In the genomic region with DNA sequence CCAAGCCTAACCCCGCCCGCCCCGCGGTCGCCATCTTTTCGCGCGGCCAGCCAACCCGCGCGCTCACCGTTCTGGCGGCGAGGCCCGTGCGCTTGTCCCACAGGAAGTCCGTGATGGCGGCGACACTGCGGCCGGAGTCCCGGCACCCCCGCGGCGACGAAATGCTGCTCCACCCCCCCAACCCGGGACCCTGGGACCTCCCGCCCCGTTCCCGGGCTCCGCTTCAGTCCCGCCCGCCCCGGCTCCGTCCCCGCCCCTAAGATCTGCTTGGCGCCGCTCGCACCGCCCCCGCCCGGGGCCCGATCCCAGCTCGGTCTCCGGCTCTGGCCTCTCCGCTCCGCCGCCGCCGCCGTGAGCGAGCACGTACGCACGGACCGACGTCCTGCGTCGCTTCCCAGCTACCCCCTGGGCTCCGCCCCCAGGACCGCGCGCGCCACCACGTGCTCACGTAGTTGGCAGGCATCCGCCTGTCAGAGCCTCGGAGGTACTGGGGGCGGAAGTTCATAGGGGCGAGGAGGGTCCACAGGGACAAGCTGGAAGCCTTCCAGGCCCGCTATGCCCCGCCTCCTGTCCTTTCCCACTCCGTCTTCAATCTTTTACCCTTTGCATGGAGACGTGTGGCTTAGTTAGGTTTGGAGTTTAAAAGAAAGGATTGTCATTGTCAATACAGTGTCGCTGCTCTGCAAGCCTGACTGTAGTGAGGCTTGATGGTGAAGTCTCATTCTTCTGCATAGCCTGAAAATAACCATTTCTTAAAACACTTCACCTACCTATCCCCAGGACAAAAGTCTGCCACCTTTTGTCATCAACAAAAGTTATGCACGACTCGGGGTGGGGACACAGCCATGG, we compare ENCODE assay signal across 1 cellular context.
A peak's percentile ranks its signal among the peaks of the same experiment; 100 is the strongest.
TF ChIP-seq lines count a peak whose summit lies in the region.

A gene (minus strand): TSS at position 371 of the 849 bp plus-strand sequence. CDS start 2,527 bp downstream, outside the sequence.

TF ChIP-seq in HEK293, 187 proteins besides CTCF, POLR2A, EP300 and RAD21 (continued from another document):
- TF ChIP-seq, protein P1, sequence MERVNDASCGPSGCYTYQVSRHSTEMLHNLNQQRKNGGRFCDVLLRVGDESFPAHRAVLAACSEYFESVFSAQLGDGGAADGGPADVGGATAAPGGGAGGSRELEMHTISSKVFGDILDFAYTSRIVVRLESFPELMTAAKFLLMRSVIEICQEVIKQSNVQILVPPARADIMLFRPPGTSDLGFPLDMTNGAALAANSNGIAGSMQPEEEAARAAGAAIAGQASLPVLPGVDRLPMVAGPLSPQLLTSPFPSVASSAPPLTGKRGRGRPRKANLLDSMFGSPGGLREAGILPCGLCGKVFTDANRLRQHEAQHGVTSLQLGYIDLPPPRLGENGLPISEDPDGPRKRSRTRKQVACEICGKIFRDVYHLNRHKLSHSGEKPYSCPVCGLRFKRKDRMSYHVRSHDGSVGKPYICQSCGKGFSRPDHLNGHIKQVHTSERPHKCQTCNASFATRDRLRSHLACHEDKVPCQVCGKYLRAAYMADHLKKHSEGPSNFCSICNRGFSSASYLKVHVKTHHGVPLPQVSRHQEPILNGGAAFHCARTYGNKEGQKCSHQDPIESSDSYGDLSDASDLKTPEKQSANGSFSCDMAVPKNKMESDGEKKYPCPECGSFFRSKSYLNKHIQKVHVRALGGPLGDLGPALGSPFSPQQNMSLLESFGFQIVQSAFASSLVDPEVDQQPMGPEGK (tag by site-specific recombination; IDR thresholded peaks at IDR 0.05): peak; percentile 82
- TF ChIP-seq, protein P2, sequence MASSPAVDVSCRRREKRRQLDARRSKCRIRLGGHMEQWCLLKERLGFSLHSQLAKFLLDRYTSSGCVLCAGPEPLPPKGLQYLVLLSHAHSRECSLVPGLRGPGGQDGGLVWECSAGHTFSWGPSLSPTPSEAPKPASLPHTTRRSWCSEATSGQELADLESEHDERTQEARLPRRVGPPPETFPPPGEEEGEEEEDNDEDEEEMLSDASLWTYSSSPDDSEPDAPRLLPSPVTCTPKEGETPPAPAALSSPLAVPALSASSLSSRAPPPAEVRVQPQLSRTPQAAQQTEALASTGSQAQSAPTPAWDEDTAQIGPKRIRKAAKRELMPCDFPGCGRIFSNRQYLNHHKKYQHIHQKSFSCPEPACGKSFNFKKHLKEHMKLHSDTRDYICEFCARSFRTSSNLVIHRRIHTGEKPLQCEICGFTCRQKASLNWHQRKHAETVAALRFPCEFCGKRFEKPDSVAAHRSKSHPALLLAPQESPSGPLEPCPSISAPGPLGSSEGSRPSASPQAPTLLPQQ (tag by site-specific recombination; IDR thresholded peaks at IDR 0.05): peak; percentile 98
- TF ChIP-seq ZFP37 (tag by site-specific recombination; IDR thresholded peaks at IDR 0.05) (0 out of 2 replicates have a peak, but pooled peaks have one; percentile 3), ZFP3 (tag by site-specific recombination; IDR thresholded peaks at IDR 0.05; ENCODE audit: low read depth) (no peak), KLF9 (tag by site-specific recombination; IDR thresholded peaks at IDR 0.05; ENCODE audit: low read depth) (peak; percentile 69), PRDM1 (tag by site-specific recombination; IDR thresholded peaks at IDR 0.05) (no peak), SALL2 (tag by site-specific recombination; IDR thresholded peaks at IDR 0.05; ENCODE audit: borderline replicate concordance) (no peak), SP2 (tag by site-specific recombination; IDR thresholded peaks at IDR 0.05) (peak; percentile 83), ZNF138 (tag by site-specific recombination; IDR thresholded peaks at IDR 0.05; ENCODE audit: borderline replicate concordance) (no peak), ZXDB (tag by site-specific recombination; IDR thresholded peaks at IDR 0.05) (peak; percentile 66; the same call in 1 of the 2 replicates), ZBTB48 (tag by site-specific recombination; IDR thresholded peaks at IDR 0.05) (0 out of 2 replicates have a peak, but pooled peaks have one; percentile 2), ZNF133 (tag by site-specific recombination; IDR thresholded peaks at IDR 0.05) (no peak), HOXA7 (CRISPR knock-in tag; IDR thresholded peaks at IDR 0.05; ENCODE audit: borderline replicate concordance) (no peak), EGR2 (tag by site-specific recombination; IDR thresholded peaks at IDR 0.05; ENCODE audit: low read depth) (no peak), ZNF670 (tag by site-specific recombination; IDR thresholded peaks at IDR 0.05; ENCODE audit: low read depth) (no peak), ZBTB20 (tag by site-specific recombination; IDR thresholded peaks at IDR 0.05) (peak; percentile 94), ZNF654 (tag by site-specific recombination; IDR thresholded peaks at IDR 0.05; ENCODE audit: low read depth) (no peak), ZNF394 (tag by site-specific recombination; IDR thresholded peaks at IDR 0.05; ENCODE audit: borderline replicate concordance) (peak; percentile 82), SP3 (tag by site-specific recombination; IDR thresholded peaks at IDR 0.05) (peak; percentile 86), GLIS2 (tag by site-specific recombination; IDR thresholded peaks at IDR 0.05) (peak; percentile 100), ZFP69B (tag by site-specific recombination; IDR thresholded peaks at IDR 0.05) (peak; percentile 95), ZNF211 (tag by site-specific recombination; IDR thresholded peaks at IDR 0.05; ENCODE audit: low read depth) (no peak), SCRT2 (tag by site-specific recombination; IDR thresholded peaks at IDR 0.05) (no peak; the same call in none of the 2 replicates), ZNF596 (tag by site-specific recombination; IDR thresholded peaks at IDR 0.05) (no peak), ZSCAN16 (tag by site-specific recombination; IDR thresholded peaks at IDR 0.05) (no peak), ZNF629 (tag by site-specific recombination; IDR thresholded peaks at IDR 0.05) (peak; percentile 59; the same call in 1 of the 2 replicates), ZNF155 (tag by site-specific recombination; IDR thresholded peaks at IDR 0.05) (no peak), GLI4 (tag by site-specific recombination; IDR thresholded peaks at IDR 0.05) (no peak; the same call in 1 of the 2 replicates)
- TF ChIP-seq, protein P3, sequence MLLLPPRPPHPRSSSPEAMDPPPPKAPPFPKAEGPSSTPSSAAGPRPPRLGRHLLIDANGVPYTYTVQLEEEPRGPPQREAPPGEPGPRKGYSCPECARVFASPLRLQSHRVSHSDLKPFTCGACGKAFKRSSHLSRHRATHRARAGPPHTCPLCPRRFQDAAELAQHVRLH (tag by site-specific recombination; IDR thresholded peaks at IDR 0.05): peak; percentile 90
- TF ChIP-seq, protein P4, sequence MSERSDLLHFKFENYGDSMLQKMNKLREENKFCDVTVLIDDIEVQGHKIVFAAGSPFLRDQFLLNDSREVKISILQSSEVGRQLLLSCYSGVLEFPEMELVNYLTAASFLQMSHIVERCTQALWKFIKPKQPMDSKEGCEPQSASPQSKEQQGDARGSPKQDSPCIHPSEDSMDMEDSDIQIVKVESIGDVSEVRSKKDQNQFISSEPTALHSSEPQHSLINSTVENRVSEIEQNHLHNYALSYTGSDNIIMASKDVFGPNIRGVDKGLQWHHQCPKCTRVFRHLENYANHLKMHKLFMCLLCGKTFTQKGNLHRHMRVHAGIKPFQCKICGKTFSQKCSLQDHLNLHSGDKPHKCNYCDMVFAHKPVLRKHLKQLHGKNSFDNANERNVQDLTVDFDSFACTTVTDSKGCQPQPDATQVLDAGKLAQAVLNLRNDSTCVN (tag by site-specific recombination; optimal IDR thresholded peaks at IDR 0.05): peak; percentile 95
- TF ChIP-seq, protein P5, sequence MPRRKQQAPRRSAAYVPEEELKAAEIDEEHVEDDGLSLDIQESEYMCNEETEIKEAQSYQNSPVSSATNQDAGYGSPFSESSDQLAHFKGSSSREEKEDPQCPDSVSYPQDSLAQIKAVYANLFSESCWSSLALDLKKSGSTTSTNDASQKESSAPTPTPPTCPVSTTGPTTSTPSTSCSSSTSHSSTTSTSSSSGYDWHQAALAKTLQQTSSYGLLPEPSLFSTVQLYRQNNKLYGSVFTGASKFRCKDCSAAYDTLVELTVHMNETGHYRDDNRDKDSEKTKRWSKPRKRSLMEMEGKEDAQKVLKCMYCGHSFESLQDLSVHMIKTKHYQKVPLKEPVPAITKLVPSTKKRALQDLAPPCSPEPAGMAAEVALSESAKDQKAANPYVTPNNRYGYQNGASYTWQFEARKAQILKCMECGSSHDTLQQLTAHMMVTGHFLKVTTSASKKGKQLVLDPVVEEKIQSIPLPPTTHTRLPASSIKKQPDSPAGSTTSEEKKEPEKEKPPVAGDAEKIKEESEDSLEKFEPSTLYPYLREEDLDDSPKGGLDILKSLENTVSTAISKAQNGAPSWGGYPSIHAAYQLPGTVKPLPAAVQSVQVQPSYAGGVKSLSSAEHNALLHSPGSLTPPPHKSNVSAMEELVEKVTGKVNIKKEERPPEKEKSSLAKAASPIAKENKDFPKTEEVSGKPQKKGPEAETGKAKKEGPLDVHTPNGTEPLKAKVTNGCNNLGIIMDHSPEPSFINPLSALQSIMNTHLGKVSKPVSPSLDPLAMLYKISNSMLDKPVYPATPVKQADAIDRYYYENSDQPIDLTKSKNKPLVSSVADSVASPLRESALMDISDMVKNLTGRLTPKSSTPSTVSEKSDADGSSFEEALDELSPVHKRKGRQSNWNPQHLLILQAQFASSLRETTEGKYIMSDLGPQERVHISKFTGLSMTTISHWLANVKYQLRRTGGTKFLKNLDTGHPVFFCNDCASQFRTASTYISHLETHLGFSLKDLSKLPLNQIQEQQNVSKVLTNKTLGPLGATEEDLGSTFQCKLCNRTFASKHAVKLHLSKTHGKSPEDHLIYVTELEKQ (tag by site-specific recombination; IDR thresholded peaks at IDR 0.05; ENCODE audit: borderline replicate concordance): no peak
- TF ChIP-seq, protein P6, sequence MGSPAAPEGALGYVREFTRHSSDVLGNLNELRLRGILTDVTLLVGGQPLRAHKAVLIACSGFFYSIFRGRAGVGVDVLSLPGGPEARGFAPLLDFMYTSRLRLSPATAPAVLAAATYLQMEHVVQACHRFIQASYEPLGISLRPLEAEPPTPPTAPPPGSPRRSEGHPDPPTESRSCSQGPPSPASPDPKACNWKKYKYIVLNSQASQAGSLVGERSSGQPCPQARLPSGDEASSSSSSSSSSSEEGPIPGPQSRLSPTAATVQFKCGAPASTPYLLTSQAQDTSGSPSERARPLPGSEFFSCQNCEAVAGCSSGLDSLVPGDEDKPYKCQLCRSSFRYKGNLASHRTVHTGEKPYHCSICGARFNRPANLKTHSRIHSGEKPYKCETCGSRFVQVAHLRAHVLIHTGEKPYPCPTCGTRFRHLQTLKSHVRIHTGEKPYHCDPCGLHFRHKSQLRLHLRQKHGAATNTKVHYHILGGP (tag by site-specific recombination; IDR thresholded peaks at IDR 0.05): no peak
- TF ChIP-seq, protein P7, sequence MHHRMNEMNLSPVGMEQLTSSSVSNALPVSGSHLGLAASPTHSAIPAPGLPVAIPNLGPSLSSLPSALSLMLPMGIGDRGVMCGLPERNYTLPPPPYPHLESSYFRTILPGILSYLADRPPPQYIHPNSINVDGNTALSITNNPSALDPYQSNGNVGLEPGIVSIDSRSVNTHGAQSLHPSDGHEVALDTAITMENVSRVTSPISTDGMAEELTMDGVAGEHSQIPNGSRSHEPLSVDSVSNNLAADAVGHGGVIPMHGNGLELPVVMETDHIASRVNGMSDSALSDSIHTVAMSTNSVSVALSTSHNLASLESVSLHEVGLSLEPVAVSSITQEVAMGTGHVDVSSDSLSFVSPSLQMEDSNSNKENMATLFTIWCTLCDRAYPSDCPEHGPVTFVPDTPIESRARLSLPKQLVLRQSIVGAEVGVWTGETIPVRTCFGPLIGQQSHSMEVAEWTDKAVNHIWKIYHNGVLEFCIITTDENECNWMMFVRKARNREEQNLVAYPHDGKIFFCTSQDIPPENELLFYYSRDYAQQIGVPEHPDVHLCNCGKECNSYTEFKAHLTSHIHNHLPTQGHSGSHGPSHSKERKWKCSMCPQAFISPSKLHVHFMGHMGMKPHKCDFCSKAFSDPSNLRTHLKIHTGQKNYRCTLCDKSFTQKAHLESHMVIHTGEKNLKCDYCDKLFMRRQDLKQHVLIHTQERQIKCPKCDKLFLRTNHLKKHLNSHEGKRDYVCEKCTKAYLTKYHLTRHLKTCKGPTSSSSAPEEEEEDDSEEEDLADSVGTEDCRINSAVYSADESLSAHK (tag by site-specific recombination; IDR thresholded peaks at IDR 0.05): no peak
